Comparison of ENCODE assay signal across 4 cellular contexts in the genomic region with DNA sequence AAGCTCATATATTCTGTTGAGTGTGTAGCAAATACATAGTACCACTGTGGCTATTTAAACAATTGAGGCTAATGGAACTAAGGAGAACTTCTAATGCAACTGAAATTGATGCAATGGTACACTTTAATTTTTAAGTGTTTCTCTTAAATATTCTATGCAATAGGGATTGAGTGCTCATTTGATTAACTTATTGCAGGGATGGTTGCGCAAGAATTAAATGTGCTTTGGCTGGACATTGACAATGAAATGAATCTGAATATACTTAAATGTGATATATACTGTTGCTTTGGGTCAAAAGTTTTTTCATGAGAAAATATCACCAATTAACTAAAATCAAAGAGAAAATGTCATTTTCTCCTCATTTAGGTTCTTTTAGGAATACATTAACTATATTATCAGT.
A peak's percentile ranks its signal among the peaks of the same experiment; 100 is the strongest.
TF ChIP-seq lines count a peak whose summit lies in the region.

No MANE protein-coding gene starts in this region.

TF ChIP-seq in HepG2, 621 proteins besides CTCF, POLR2A, EP300 and RAD21:
- TF ChIP-seq CEBPB (IDR thresholded peaks at IDR 0.05; ENCODE audit: borderline replicate concordance, low read depth, low read length) (peak; percentile 85), SIN3A (IDR thresholded peaks at IDR 0.05; ENCODE audit: borderline replicate concordance, low read depth, low read length) (no peak), HNRNPL (IDR thresholded peaks at IDR 0.05; ENCODE audit: low read depth, low read length) (no peak)

TF ChIP-seq in HCT116, 20 proteins besides CTCF, POLR2A, EP300 and RAD21:
- TF ChIP-seq POLR2AphosphoS5 (IDR thresholded peaks at IDR 0.05; ENCODE audit: low read depth, low read length) (no peak), FOSL1 (IDR thresholded peaks at IDR 0.05; ENCODE audit: low read depth) (no peak), CEBPB (IDR thresholded peaks at IDR 0.05; ENCODE audit: low read depth) (0 out of 2 replicates have a peak, but pooled peaks have one; percentile 19)

TF ChIP-seq in Ishikawa, 13 proteins besides CTCF, POLR2A, EP300 and RAD21:
- TF ChIP-seq CREB1 (IDR thresholded peaks at IDR 0.05; ENCODE audit: low read depth) = no peak
- no peak for TF ChIP-seq TCF12 (IDR thresholded peaks at IDR 0.05; ENCODE audit: low read depth)
- TF ChIP-seq NFIC (IDR thresholded peaks at IDR 0.05) = no peak
- TF ChIP-seq, protein P1, sequence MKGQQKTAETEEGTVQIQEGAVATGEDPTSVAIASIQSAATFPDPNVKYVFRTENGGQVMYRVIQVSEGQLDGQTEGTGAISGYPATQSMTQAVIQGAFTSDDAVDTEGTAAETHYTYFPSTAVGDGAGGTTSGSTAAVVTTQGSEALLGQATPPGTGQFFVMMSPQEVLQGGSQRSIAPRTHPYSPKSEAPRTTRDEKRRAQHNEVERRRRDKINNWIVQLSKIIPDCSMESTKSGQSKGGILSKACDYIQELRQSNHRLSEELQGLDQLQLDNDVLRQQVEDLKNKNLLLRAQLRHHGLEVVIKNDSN (IDR thresholded peaks at IDR 0.05) = no peak
- TF ChIP-seq, protein P2, sequence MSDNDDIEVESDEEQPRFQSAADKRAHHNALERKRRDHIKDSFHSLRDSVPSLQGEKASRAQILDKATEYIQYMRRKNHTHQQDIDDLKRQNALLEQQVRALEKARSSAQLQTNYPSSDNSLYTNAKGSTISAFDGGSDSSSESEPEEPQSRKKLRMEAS (IDR thresholded peaks at IDR 0.05) = no peak
- peak; percentile 88 for TF ChIP-seq CEBPB (IDR thresholded peaks at IDR 0.05)
- no peak for TF ChIP-seq REST (IDR thresholded peaks at IDR 0.05; ENCODE audit: low read depth)
- no peak for TF ChIP-seq TEAD4 (IDR thresholded peaks at IDR 0.05)

TF ChIP-seq in H1, 55 proteins besides CTCF, POLR2A, EP300 and RAD21:
- peak; percentile 90 for TF ChIP-seq CEBPB (IDR thresholded peaks at IDR 0.05; ENCODE audit: low read depth, low read length)
- no peak for TF ChIP-seq EGR1 (IDR thresholded peaks at IDR 0.05; ENCODE audit: borderline replicate concordance, low read depth, low read length)
